In the genomic region with DNA sequence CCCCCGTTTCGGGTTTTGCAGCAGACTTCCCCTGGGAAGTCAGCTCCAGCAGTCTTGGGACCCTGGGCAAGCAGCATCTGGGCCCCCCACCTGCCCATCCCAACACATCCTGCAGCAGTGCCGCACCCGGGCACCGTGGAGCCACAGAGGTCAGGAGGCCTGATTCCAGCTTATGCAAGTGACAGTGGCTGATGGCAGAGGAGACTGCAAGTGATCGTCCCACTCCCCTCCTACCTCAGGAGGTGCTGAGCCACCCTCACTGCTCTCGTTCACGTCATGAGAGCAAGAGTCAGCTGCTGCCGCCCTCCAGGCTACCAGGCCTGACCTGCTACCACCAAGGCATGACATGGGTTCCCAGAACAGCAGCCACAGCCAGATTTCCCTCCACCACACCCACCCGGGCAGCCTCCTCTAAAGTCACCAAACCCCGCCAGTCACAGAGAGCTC, we compare ENCODE assay signal across 9 cellular contexts. TPM values are rescaled to one million over a fixed set of nuclear protein-coding genes. Genes with fewer than 3 reads are reported as not detected.
DNase-seq lines count a peak whose midpoint lies in the region; ATAC-seq and TF ChIP-seq lines count a peak whose summit lies in the region.
"Had no signal": no experiment of that assay in that cellular context is flagged by ENCODE, and none has a peak within 500 bp of the region (broad histone marks: within the 10 kb centered on the region; RNA-seq: fewer than 3 reads in every experiment).

No MANE protein-coding gene starts in this region.

- peak overlapping the region; percentile 14 for H3K9ac ChIP-seq in smooth muscle cell (ENCODE audit: low read depth)

- peaks cover 67% of the 10 kb centered on the region for H3K79me2 ChIP-seq in hepatocyte
- H3K79me2 ChIP-seq in smooth muscle cell (ENCODE audit: low read depth), result peaks cover 61% of the 10 kb centered on the region

- DNase-seq in RWPE2 (ENCODE audit: low spot score) (no peak), hepatocyte (ENCODE audit: low spot score) (no peak), smooth muscle cell (lab: John Stamatoyannopoulos, UW; ENCODE audit: unreplicated experiment) (no peak), substantia nigra (lab: John Stamatoyannopoulos, UW) (no peak), HAP-1 (ENCODE audit: low spot score in 2 of 2) (no peak)
- DNase-seq: colonic mucosa had no signal

- peak; percentile 10 for ATAC-seq in GM21786 (IDR thresholded peaks at IDR 0.05; ENCODE audit: unreplicated experiment)
- no peak; the same call in 2 of the 3 replicates for ATAC-seq in RWPE2 (ENCODE audit: low read depth)
- no peak for ATAC-seq in GM18505 (IDR thresholded peaks at IDR 0.05; ENCODE audit: unreplicated experiment)
- ATAC-seq in HG03139 (IDR thresholded peaks at IDR 0.05; ENCODE audit: unreplicated experiment), result no peak

- H3K27ac ChIP-seq in RWPE2 (ENCODE audit: poor library complexity, severe bottlenecking) (peak overlapping the region; percentile 36), hepatocyte (peak overlapping the region; percentile 67), smooth muscle cell (ENCODE audit: low read depth) (peak overlapping the region; percentile 77), substantia nigra (ENCODE audit: low read depth, low read length, poor library complexity, severe bottlenecking) (no peak overlapping the region)
- H3K27ac ChIP-seq: colonic mucosa had no signal

- H2AFZ ChIP-seq in hepatocyte (no peak overlapping the region), smooth muscle cell (ENCODE audit: low read depth) (no peak overlapping the region)

- H3K9me3 ChIP-seq in RWPE2 (ENCODE audit: severe bottlenecking) (no peaks in the 10 kb centered on the region), hepatocyte (ENCODE audit: low read depth) (no peaks in the 10 kb centered on the region), smooth muscle cell (replicated peaks; ENCODE audit: low read depth) (no peaks in the 10 kb centered on the region), HAP-1 (no peaks in the 10 kb centered on the region)
- H3K9me3 ChIP-seq: colonic mucosa had no signal

- H3K4me2 ChIP-seq in hepatocyte (no peak overlapping the region), smooth muscle cell (peak overlapping the region; percentile 49)

- H3K27me3 ChIP-seq in RWPE2 (ENCODE audit: insufficient read depth, poor library complexity, severe bottlenecking) (no peaks in the 10 kb centered on the region), hepatocyte (no peaks in the 10 kb centered on the region), smooth muscle cell (ENCODE audit: low read depth) (no peaks in the 10 kb centered on the region), HAP-1 (ENCODE audit: low read depth) (no peaks in the 10 kb centered on the region)
- H3K27me3 ChIP-seq: colonic mucosa had no signal

- no peak for TF ChIP-seq POLR2A in GM18505 (IDR thresholded peaks at IDR 0.05; ENCODE audit: borderline replicate concordance, extremely low read depth, insufficient read depth, insufficient read length)

- no peak overlapping the region for H3K4me3 ChIP-seq in RWPE2 (ENCODE audit: severe bottlenecking)
- H3K4me3 ChIP-seq in hepatocyte, result no peak overlapping the region
- no peak overlapping the region for H3K4me3 ChIP-seq in smooth muscle cell
- H3K4me3 ChIP-seq in HAP-1, result no peak overlapping the region
- H3K4me3 ChIP-seq: colonic mucosa had no signal

- in situ Hi-C loops in HAP-1 (cut with MboI; ENCODE audit: low sequenced_read_pairs), result loop anchor here (25.0 kb wide), 1 partner anchor 481 kb away; no protein-coding TSS in a partner anchor

- H3K9me2 ChIP-seq in hepatocyte (replicated peaks; ENCODE audit: insufficient read depth), result no peaks in the 10 kb centered on the region

- 90% methylated on average over 11 of the region's 11 CpGs for WGBS in hepatocyte (ENCODE audit: low lambda C conversion rate, missing lambda C conversion rate)
- WGBS in smooth muscle cell (ENCODE audit: low lambda C conversion rate), result 78% methylated on average over 11 of the region's 11 CpGs

- H3K4me1 ChIP-seq in RWPE2 (ENCODE audit: insufficient read depth, poor library complexity, severe bottlenecking) (peaks cover 13% of the 10 kb centered on the region), hepatocyte (ENCODE audit: insufficient read depth) (peaks cover 9% of the 10 kb centered on the region), smooth muscle cell (ENCODE audit: low read depth) (peaks cover 4% of the 10 kb centered on the region), HAP-1 (no peaks in the 10 kb centered on the region; the same call in 1 of the 2 replicates)
- H3K4me1 ChIP-seq: colonic mucosa had no signal

- H3F3A ChIP-seq in smooth muscle cell (ENCODE audit: low read depth), result no peaks in the 10 kb centered on the region

- TF ChIP-seq CTCF in RWPE2 (IDR thresholded peaks at IDR 0.05; ENCODE audit: poor library complexity, severe bottlenecking), result no peak
- no peak for TF ChIP-seq CTCF in hepatocyte (IDR thresholded peaks at IDR 0.05; ENCODE audit: poor library complexity)
- no peak for TF ChIP-seq CTCF in smooth muscle cell (IDR thresholded peaks at IDR 0.05; ENCODE audit: borderline replicate concordance, insufficient read depth, poor library complexity, severe bottlenecking)

- no peaks in the 10 kb centered on the region for H4K20me1 ChIP-seq in hepatocyte (ENCODE audit: insufficient read depth, poor library complexity, severe bottlenecking)
- H4K20me1 ChIP-seq in smooth muscle cell (ENCODE audit: low read depth), result peaks cover 75% of the 10 kb centered on the region

- peaks cover 34% of the 10 kb centered on the region for H3K36me3 ChIP-seq in RWPE2 (ENCODE audit: low read depth)
- H3K36me3 ChIP-seq in hepatocyte (replicated peaks; ENCODE audit: insufficient read depth, low read depth), result no peaks in the 10 kb centered on the region
- H3K36me3 ChIP-seq in smooth muscle cell (ENCODE audit: low read depth), result no peaks in the 10 kb centered on the region
- H3K36me3 ChIP-seq in HAP-1 (replicated peaks), result peaks cover 31% of the 10 kb centered on the region

RNA-seq across cellular contexts. Expression of a gene that starts 18.2 kb away (rescaled TPM):
- total RNA-seq in hepatocyte, result 247 and 252 TPM in 2 replicates
- 130 and 134 TPM in 2 replicates for polyA plus RNA-seq in hepatocyte
- total RNA-seq in smooth muscle cell, result 145 and 177 TPM in 2 replicates
- 89.8 and 93.3 TPM in 2 replicates for polyA plus RNA-seq in smooth muscle cell
